ENCODE assay signal across 1 cellular context in genomic region chr1:154970631-154971340, GRCh38.
TF ChIP-seq lines count a peak whose summit lies in the region.

SHC1 (minus strand) TSS chr1:154970747; CDS start chr1:154970526, 221 bp downstream.

TF ChIP-seq in K562, 482 proteins besides CTCF, POLR2A, EP300 and RAD21 (continued from another document and continues in another):
- TF ChIP-seq, protein P1, sequence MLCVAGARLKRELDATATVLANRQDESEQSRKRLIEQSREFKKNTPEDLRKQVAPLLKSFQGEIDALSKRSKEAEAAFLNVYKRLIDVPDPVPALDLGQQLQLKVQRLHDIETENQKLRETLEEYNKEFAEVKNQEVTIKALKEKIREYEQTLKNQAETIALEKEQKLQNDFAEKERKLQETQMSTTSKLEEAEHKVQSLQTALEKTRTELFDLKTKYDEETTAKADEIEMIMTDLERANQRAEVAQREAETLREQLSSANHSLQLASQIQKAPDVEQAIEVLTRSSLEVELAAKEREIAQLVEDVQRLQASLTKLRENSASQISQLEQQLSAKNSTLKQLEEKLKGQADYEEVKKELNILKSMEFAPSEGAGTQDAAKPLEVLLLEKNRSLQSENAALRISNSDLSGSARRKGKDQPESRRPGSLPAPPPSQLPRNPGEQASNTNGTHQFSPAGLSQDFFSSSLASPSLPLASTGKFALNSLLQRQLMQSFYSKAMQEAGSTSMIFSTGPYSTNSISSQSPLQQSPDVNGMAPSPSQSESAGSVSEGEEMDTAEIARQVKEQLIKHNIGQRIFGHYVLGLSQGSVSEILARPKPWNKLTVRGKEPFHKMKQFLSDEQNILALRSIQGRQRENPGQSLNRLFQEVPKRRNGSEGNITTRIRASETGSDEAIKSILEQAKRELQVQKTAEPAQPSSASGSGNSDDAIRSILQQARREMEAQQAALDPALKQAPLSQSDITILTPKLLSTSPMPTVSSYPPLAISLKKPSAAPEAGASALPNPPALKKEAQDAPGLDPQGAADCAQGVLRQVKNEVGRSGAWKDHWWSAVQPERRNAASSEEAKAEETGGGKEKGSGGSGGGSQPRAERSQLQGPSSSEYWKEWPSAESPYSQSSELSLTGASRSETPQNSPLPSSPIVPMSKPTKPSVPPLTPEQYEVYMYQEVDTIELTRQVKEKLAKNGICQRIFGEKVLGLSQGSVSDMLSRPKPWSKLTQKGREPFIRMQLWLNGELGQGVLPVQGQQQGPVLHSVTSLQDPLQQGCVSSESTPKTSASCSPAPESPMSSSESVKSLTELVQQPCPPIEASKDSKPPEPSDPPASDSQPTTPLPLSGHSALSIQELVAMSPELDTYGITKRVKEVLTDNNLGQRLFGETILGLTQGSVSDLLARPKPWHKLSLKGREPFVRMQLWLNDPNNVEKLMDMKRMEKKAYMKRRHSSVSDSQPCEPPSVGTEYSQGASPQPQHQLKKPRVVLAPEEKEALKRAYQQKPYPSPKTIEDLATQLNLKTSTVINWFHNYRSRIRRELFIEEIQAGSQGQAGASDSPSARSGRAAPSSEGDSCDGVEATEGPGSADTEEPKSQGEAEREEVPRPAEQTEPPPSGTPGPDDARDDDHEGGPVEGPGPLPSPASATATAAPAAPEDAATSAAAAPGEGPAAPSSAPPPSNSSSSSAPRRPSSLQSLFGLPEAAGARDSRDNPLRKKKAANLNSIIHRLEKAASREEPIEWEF (CRISPR knock-in tag; IDR thresholded peaks at IDR 0.05): no peak
- no peak for TF ChIP-seq ETS1 (conservative IDR thresholded peaks at IDR 0.05; ENCODE audit: control insufficient read depth, low read depth, low read length)
- no peak for TF ChIP-seq ZNF217 (CRISPR knock-in tag; IDR thresholded peaks at IDR 0.05)
- TF ChIP-seq NONO (IDR thresholded peaks at IDR 0.05; ENCODE audit: low read depth in 2 of 2, low read length in 1 of 2): no peak
- TF ChIP-seq STAG1 (CRISPR knock-in tag; IDR thresholded peaks at IDR 0.05; ENCODE audit: borderline replicate concordance): no peak
- TF ChIP-seq SPI1 (IDR thresholded peaks at IDR 0.05; ENCODE audit: borderline replicate concordance, low read depth, low read length): 0 out of 2 replicates have a peak, but pooled peaks have one; percentile 5
- TF ChIP-seq ZNF445 (CRISPR knock-in tag; IDR thresholded peaks at IDR 0.05; ENCODE audit: low read depth): no peak
- TF ChIP-seq ESRRA (IDR thresholded peaks at IDR 0.05; ENCODE audit: borderline replicate concordance, low read depth): no peak
- no peak for TF ChIP-seq RBM14 (IDR thresholded peaks at IDR 0.05; ENCODE audit: borderline replicate concordance, insufficient read depth, low read depth, low read length)
- peak; percentile 66; the same call in 1 of the 2 replicates for TF ChIP-seq SMARCA4 (IDR thresholded peaks at IDR 0.05)
- no peak for TF ChIP-seq HCFC1 (IDR thresholded peaks at IDR 0.05; ENCODE audit: low read depth, low read length)
- no peak for TF ChIP-seq FOXJ3 (CRISPR knock-in tag; IDR thresholded peaks at IDR 0.05)
- TF ChIP-seq KAT2B (IDR thresholded peaks at IDR 0.05; ENCODE audit: low read depth, low read length): no peak
- TF ChIP-seq, protein P2, sequence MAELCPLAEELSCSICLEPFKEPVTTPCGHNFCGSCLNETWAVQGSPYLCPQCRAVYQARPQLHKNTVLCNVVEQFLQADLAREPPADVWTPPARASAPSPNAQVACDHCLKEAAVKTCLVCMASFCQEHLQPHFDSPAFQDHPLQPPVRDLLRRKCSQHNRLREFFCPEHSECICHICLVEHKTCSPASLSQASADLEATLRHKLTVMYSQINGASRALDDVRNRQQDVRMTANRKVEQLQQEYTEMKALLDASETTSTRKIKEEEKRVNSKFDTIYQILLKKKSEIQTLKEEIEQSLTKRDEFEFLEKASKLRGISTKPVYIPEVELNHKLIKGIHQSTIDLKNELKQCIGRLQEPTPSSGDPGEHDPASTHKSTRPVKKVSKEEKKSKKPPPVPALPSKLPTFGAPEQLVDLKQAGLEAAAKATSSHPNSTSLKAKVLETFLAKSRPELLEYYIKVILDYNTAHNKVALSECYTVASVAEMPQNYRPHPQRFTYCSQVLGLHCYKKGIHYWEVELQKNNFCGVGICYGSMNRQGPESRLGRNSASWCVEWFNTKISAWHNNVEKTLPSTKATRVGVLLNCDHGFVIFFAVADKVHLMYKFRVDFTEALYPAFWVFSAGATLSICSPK (IDR thresholded peaks at IDR 0.05; ENCODE audit: borderline replicate concordance): no peak
- TF ChIP-seq ZFP1 (CRISPR knock-in tag; IDR thresholded peaks at IDR 0.05): no peak
- no peak for TF ChIP-seq ZNF583 (CRISPR knock-in tag; IDR thresholded peaks at IDR 0.05)
- peak; percentile 78 for TF ChIP-seq ZBTB2 (IDR thresholded peaks at IDR 0.05)
- no peak for TF ChIP-seq ETS2 (tag; IDR thresholded peaks at IDR 0.05; ENCODE audit: borderline replicate concordance, poor library complexity, severe bottlenecking)
- no peak for TF ChIP-seq FOXP1 (CRISPR knock-in tag; IDR thresholded peaks at IDR 0.05)
- no peak for TF ChIP-seq MEIS2 (IDR thresholded peaks at IDR 0.05; ENCODE audit: partially characterized antibody)
- peak in 1 of 2 experiments; percentile 49; a peak in 1 of 4 replicates for TF ChIP-seq HDAC1 (IDR thresholded peaks at IDR 0.05)
- no peak for TF ChIP-seq KLF1 (tag; IDR thresholded peaks at IDR 0.05)
- TF ChIP-seq ZNF79 (CRISPR knock-in tag; IDR thresholded peaks at IDR 0.05; ENCODE audit: low read depth): no peak
- TF ChIP-seq ZNF354B (CRISPR knock-in tag; IDR thresholded peaks at IDR 0.05): no peak
- TF ChIP-seq ZNF589 (CRISPR knock-in tag; IDR thresholded peaks at IDR 0.05; ENCODE audit: low read depth): no peak
- TF ChIP-seq CREM (IDR thresholded peaks at IDR 0.05; ENCODE audit: low read depth): peak; percentile 19; the same call in 1 of the 2 replicates
- 0 out of 4 replicates have a peak, but pooled peaks of 1 of the 2 experiments have one; percentile 35 for TF ChIP-seq TEAD1 (CRISPR knock-in tag; IDR thresholded peaks at IDR 0.05)
- no peak for TF ChIP-seq HIVEP1 (CRISPR knock-in tag; IDR thresholded peaks at IDR 0.05)
- no peak for TF ChIP-seq NFIC (IDR thresholded peaks at IDR 0.05)
- TF ChIP-seq MTF1 (CRISPR knock-in tag; IDR thresholded peaks at IDR 0.05; ENCODE audit: borderline replicate concordance): no peak
- TF ChIP-seq, protein P3, sequence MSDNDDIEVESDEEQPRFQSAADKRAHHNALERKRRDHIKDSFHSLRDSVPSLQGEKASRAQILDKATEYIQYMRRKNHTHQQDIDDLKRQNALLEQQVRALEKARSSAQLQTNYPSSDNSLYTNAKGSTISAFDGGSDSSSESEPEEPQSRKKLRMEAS (CRISPR knock-in tag; IDR thresholded peaks at IDR 0.05): peak; percentile 34; the same call in 1 of the 2 replicates
- no peak for TF ChIP-seq POU5F1 (IDR thresholded peaks at IDR 0.05; ENCODE audit: borderline replicate concordance, low read depth, low read length, partially characterized antibody)
- no peak for TF ChIP-seq ZKSCAN8 (CRISPR knock-in tag; IDR thresholded peaks at IDR 0.05)
- no peak for TF ChIP-seq DEAF1 (CRISPR knock-in tag; IDR thresholded peaks at IDR 0.05)
- TF ChIP-seq MAFK (IDR thresholded peaks at IDR 0.05; ENCODE audit: low read length): peak; percentile 62
- no peak for TF ChIP-seq SMARCC2 (IDR thresholded peaks at IDR 0.05; ENCODE audit: low read depth)
- peak; percentile 78 for TF ChIP-seq SUPT5H (IDR thresholded peaks at IDR 0.05)
- no peak for TF ChIP-seq NR4A1 (CRISPR knock-in tag; IDR thresholded peaks at IDR 0.05)
- TF ChIP-seq NR4A1 (tag; IDR thresholded peaks at IDR 0.05): no peak
- no peak for TF ChIP-seq ZNF507 (tag; conservative IDR thresholded peaks at IDR 0.05)
- TF ChIP-seq, protein P4, sequence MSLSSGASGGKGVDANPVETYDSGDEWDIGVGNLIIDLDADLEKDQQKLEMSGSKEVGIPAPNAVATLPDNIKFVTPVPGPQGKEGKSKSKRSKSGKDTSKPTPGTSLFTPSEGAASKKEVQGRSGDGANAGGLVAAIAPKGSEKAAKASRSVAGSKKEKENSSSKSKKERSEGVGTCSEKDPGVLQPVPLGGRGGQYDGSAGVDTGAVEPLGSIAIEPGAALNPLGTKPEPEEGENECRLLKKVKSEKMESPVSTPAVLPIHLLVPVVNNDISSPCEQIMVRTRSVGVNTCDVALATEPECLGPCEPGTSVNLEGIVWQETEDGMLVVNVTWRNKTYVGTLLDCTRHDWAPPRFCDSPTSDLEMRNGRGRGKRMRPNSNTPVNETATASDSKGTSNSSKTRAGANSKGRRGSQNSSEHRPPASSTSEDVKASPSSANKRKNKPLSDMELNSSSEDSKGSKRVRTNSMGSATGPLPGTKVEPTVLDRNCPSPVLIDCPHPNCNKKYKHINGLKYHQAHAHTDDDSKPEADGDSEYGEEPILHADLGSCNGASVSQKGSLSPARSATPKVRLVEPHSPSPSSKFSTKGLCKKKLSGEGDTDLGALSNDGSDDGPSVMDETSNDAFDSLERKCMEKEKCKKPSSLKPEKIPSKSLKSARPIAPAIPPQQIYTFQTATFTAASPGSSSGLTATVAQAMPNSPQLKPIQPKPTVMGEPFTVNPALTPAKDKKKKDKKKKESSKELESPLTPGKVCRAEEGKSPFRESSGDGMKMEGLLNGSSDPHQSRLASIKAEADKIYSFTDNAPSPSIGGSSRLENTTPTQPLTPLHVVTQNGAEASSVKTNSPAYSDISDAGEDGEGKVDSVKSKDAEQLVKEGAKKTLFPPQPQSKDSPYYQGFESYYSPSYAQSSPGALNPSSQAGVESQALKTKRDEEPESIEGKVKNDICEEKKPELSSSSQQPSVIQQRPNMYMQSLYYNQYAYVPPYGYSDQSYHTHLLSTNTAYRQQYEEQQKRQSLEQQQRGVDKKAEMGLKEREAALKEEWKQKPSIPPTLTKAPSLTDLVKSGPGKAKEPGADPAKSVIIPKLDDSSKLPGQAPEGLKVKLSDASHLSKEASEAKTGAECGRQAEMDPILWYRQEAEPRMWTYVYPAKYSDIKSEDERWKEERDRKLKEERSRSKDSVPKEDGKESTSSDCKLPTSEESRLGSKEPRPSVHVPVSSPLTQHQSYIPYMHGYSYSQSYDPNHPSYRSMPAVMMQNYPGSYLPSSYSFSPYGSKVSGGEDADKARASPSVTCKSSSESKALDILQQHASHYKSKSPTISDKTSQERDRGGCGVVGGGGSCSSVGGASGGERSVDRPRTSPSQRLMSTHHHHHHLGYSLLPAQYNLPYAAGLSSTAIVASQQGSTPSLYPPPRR (CRISPR knock-in tag; IDR thresholded peaks at IDR 0.05; ENCODE audit: borderline replicate concordance): no peak
- no peak for TF ChIP-seq HEY1 (CRISPR knock-in tag; IDR thresholded peaks at IDR 0.05; ENCODE audit: borderline replicate concordance)
- TF ChIP-seq, protein P5, sequence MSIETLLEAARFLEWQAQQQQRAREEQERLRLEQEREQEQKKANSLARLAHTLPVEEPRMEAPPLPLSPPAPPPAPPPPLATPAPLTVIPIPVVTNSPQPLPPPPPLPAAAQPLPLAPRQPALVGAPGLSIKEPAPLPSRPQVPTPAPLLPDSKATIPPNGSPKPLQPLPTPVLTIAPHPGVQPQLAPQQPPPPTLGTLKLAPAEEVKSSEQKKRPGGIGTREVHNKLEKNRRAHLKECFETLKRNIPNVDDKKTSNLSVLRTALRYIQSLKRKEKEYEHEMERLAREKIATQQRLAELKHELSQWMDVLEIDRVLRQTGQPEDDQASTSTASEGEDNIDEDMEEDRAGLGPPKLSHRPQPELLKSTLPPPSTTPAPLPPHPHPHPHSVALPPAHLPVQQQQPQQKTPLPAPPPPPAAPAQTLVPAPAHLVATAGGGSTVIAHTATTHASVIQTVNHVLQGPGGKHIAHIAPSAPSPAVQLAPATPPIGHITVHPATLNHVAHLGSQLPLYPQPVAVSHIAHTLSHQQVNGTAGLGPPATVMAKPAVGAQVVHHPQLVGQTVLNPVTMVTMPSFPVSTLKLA (conservative IDR thresholded peaks at IDR 0.05): no peak
- TF ChIP-seq ZNF263 (CRISPR knock-in tag; IDR thresholded peaks at IDR 0.05; ENCODE audit: borderline replicate concordance): no peak
- TF ChIP-seq, protein P6, sequence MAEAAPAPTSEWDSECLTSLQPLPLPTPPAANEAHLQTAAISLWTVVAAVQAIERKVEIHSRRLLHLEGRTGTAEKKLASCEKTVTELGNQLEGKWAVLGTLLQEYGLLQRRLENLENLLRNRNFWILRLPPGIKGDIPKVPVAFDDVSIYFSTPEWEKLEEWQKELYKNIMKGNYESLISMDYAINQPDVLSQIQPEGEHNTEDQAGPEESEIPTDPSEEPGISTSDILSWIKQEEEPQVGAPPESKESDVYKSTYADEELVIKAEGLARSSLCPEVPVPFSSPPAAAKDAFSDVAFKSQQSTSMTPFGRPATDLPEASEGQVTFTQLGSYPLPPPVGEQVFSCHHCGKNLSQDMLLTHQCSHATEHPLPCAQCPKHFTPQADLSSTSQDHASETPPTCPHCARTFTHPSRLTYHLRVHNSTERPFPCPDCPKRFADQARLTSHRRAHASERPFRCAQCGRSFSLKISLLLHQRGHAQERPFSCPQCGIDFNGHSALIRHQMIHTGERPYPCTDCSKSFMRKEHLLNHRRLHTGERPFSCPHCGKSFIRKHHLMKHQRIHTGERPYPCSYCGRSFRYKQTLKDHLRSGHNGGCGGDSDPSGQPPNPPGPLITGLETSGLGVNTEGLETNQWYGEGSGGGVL (CRISPR knock-in tag; IDR thresholded peaks at IDR 0.05): no peak
- TF ChIP-seq ZC3H8 (IDR thresholded peaks at IDR 0.05): no peak
- TF ChIP-seq CSDE1 (IDR thresholded peaks at IDR 0.05): no peak
- TF ChIP-seq TCF7L2 (IDR thresholded peaks at IDR 0.05; ENCODE audit: low read depth, low read length): no peak
- no peak for TF ChIP-seq XRCC3 (IDR thresholded peaks at IDR 0.05)
